ENCODE assay signal across 9 cellular contexts in genomic region chr15:39426552-39427532, GRCh38.
DNase-seq lines count a peak whose midpoint lies in the region; TF ChIP-seq lines count a peak whose summit lies in the region.
"Had no signal": no experiment of that assay in that cellular context is flagged by ENCODE, and none has a peak within 500 bp of the region (broad histone marks: within the 10 kb centered on the region; RNA-seq: fewer than 3 reads in every experiment).

No MANE protein-coding gene starts in this region.

- no peak for TF ChIP-seq POLR2A in spleen (IDR thresholded peaks at IDR 0.05)

- peaks cover 29% of the 10 kb centered on the region for H3K4me1 Mint-ChIP-seq in activated CD4-positive, alpha-beta memory T cell treated with anti-CD3 and anti-CD28 coated beads, Interleukin-2, amount 10 ng/mL, durations not matched to agents 7 days and 5 days

- H3K79me2 ChIP-seq in GM23248 (ENCODE audit: insufficient read depth) (no peaks in the 10 kb centered on the region), fibroblast of lung (ENCODE audit: control insufficient read depth, insufficient read depth, low read length) (no peaks in the 10 kb centered on the region)

- H3K27me3 ChIP-seq in GM23248 (replicated peaks; ENCODE audit: insufficient read depth) (no peaks in the 10 kb centered on the region), fibroblast of lung (ENCODE audit: control insufficient read depth, insufficient read depth, low read length) (no peaks in the 10 kb centered on the region), spleen (replicated peaks in 1 of 7) (peaks cover 0 to 43% (median 8%) of the 10 kb centered on the region in 7 donors)
- H3K27me3 ChIP-seq: thyroid gland had no signal

- peak overlapping the region; percentile 58 for H3K27ac Mint-ChIP-seq in activated CD4-positive, alpha-beta memory T cell treated with anti-CD3 and anti-CD28 coated beads, Interleukin-2, amount 10 ng/mL, durations not matched to agents 7 days and 5 days

- H3K9ac ChIP-seq in GM23248 = peak overlapping the region; percentile 50
- H3K9ac ChIP-seq in fibroblast of lung (ENCODE audit: insufficient read depth, low read length) = no peak overlapping the region

- intact Hi-C loops in spleen (cut with DNase I; ENCODE audit: low total_unique reads) = no loop called here

- peak overlapping the region; percentile 27; the same call in 1 of the 2 replicates for H2AFZ ChIP-seq in GM23248
- H2AFZ ChIP-seq in fibroblast of lung (ENCODE audit: low read length) = no peak overlapping the region

- in situ Hi-C loops in GM23248 (cut with MboI) = no loop called here

- no peaks in the 10 kb centered on the region for H3K9me2 ChIP-seq in GM23248 (ENCODE audit: insufficient read depth)

- peak overlapping the region; percentile 51 for H3K27ac ChIP-seq in GM23248
- no peak overlapping the region for H3K27ac ChIP-seq in fibroblast of lung (ENCODE audit: insufficient read depth, low read length)
- H3K27ac ChIP-seq in spleen = peak overlapping the region in 5 of 8 donors; percentile 36 to 85 (median 79)
- H3K27ac ChIP-seq: thyroid gland had no signal

- no peaks in the 10 kb centered on the region for H4K20me1 ChIP-seq in GM23248 (ENCODE audit: insufficient read depth)
- H4K20me1 ChIP-seq in fibroblast of lung (ENCODE audit: control insufficient read depth, extremely low read depth, insufficient read depth, low read length) = no peaks in the 10 kb centered on the region

- POLR2A ChIA-PET in activated CD4-positive, alpha-beta memory T cell treated with anti-CD3 and anti-CD28 coated beads, Interleukin-2, amount 10 ng/mL, durations not matched to agents 7 days and 5 days (lab: Charles Lee) = interaction anchor here (1.1 to 1.4 kb wide), 2 partner anchors 50 to 199 kb away, joined by 3 read pairs; no protein-coding TSS in a partner anchor

- TF ChIP-seq CTCF in GM12864 (IDR thresholded peaks at IDR 0.05; ENCODE audit: low read depth, low read length, missing control alignments) (no peak), fibroblast of lung (conservative IDR thresholded peaks at IDR 0.05 in 1 of 2, IDR thresholded peaks at IDR 0.05 in 1 of 2; ENCODE audit: low read depth in 1 of 2, low read length in 2 of 2) (no peak), spleen (IDR thresholded peaks at IDR 0.05 in 8 of 11, conservative IDR thresholded peaks at IDR 0.05 in 3 of 11) (no peak)

- no peaks in the 10 kb centered on the region for H3K9me3 Mint-ChIP-seq in activated CD4-positive, alpha-beta memory T cell treated with anti-CD3 and anti-CD28 coated beads, Interleukin-2, amount 10 ng/mL, durations not matched to agents 7 days and 5 days

- peak overlapping the region; percentile 55 for H3K4me2 ChIP-seq in GM23248 (ENCODE audit: unreplicated experiment)
- H3K4me2 ChIP-seq in fibroblast of lung (ENCODE audit: extremely low read depth, insufficient read depth, low read length) = peak overlapping the region; percentile 67

- H3K4me3 ChIP-seq in GM12864 (ENCODE audit: low read depth, low read length) = peak overlapping the region; percentile 29
- H3K4me3 ChIP-seq in GM23248 = 0 out of 2 replicates have a peak overlapping the region, but pooled peaks have one; percentile 10
- peak overlapping the region in 1 of 4 experiments; percentile 27 for H3K4me3 ChIP-seq in fibroblast of lung (replicated peaks in 1 of 4; ENCODE audit: control extremely low read depth in 1 of 4, insufficient read depth in 1 of 4, low read depth in 3 of 4, low read length in 4 of 4)
- peak overlapping the region in 1 of 8 donors; percentile 42 for H3K4me3 ChIP-seq in spleen
- H3K4me3 ChIP-seq: thyroid gland had no signal

- H3K4me1 ChIP-seq in GM23248 (ENCODE audit: insufficient read depth) (peaks cover 41% of the 10 kb centered on the region), fibroblast of lung (ENCODE audit: control insufficient read depth, extremely low read depth, insufficient read depth, low read length) (peaks cover 5% of the 10 kb centered on the region), spleen (peaks cover 0 to 39% (median 26%) of the 10 kb centered on the region in 6 donors)

- H3K9me3 ChIP-seq in GM23248 (ENCODE audit: low read depth) = no peaks in the 10 kb centered on the region
- no peaks in the 10 kb centered on the region for H3K9me3 ChIP-seq in fibroblast of lung (ENCODE audit: control insufficient read depth, insufficient read depth, low read depth, low read length)
- H3K9me3 ChIP-seq in spleen = no peaks in the 10 kb centered on the region
- H3K9me3 ChIP-seq: thyroid gland had no signal

- H3K4me3 Mint-ChIP-seq in activated CD4-positive, alpha-beta memory T cell treated with anti-CD3 and anti-CD28 coated beads, Interleukin-2, amount 10 ng/mL, durations not matched to agents 7 days and 5 days = peak overlapping the region; percentile 16

- CTCF ChIA-PET in activated CD4-positive, alpha-beta memory T cell treated with anti-CD3 and anti-CD28 coated beads, Interleukin-2, amount 10 ng/mL, durations not matched to agents 7 days and 5 days (lab: Charles Lee) = interaction anchor here (0.6 kb wide), 1 partner anchor 268 kb away, joined by 4 read pairs; no protein-coding TSS in a partner anchor

- 40 to 44% methylated on average over 19 of the region's 19 CpGs for WGBS in GM23248 (ENCODE audit: low coverage in 1 of 2, low lambda C conversion rate in 2 of 2, missing lambda C conversion rate in 2 of 2), 2 experiments
- WGBS in spleen, 5 donors = 22 to 42% (median 28%) methylated on average over 19 of the region's 19 CpGs

- DNase-seq in GM12864 (ENCODE audit: low read depth) (peak; percentile 61), GM23248 (peak; percentile 80), NAMALWA (ENCODE audit: low spot score) (peak; percentile 37), fibroblast of lung (ENCODE audit: low read depth in 2 of 2) (peak; percentile 74 to 95), spleen (peak; percentile 89), middle frontal gyrus (ENCODE audit: extremely low spot score, low spot score) (no peak), RKO (ENCODE audit: low spot score) (no peak)
- DNase-seq in activated CD4-positive, alpha-beta memory T cell treated with anti-CD3 and anti-CD28 coated beads, Interleukin-2, amount 10 ng/mL, durations not matched to agents 7 days and 5 days = peak; percentile 82

- H3F3A ChIP-seq in GM23248 (ENCODE audit: insufficient read depth) = peaks cover 47% of the 10 kb centered on the region

- H3K27me3 Mint-ChIP-seq in activated CD4-positive, alpha-beta memory T cell treated with anti-CD3 and anti-CD28 coated beads, Interleukin-2, amount 10 ng/mL, durations not matched to agents 7 days and 5 days = peaks cover 39% of the 10 kb centered on the region

- H3K36me3 ChIP-seq in GM23248 (ENCODE audit: low read depth) (no peaks in the 10 kb centered on the region), fibroblast of lung (ENCODE audit: control insufficient read depth, insufficient read depth, low read length) (no peaks in the 10 kb centered on the region), spleen (no peaks in the 10 kb centered on the region)
- H3K36me3 ChIP-seq: thyroid gland had no signal

- H3K36me3 Mint-ChIP-seq in activated CD4-positive, alpha-beta memory T cell treated with anti-CD3 and anti-CD28 coated beads, Interleukin-2, amount 10 ng/mL, durations not matched to agents 7 days and 5 days (ENCODE audit: low read depth) = no peaks in the 10 kb centered on the region

Comparison
In these comparisons a context has a peak if more than half of its experiments do, and no peak if none do; other contexts are left out.
1. DNase-seq: peak in GM12864 (single experiment), GM23248 (single experiment), NAMALWA (single experiment), activated CD4-positive, alpha-beta memory T cell treated with anti-CD3 and anti-CD28 coated beads, Interleukin-2, amount 10 ng/mL, durations not matched to agents 7 days and 5 days (single experiment), fibroblast of lung (2 of 2) and spleen (single experiment); none in middle frontal gyrus (single experiment) and RKO (single experiment).